ENCODE assay signal across 14 cellular contexts in genomic region chr12:12870454-12870853, GRCh38. TPM values are rescaled to one million over a fixed set of nuclear protein-coding genes. Genes with fewer than 3 reads are reported as not detected.
A peak's percentile ranks its signal among the peaks of the same experiment; 100 is the strongest.
DNase-seq lines count a peak whose midpoint lies in the region; ATAC-seq, FAIRE-seq and TF ChIP-seq lines count a peak whose summit lies in the region.
"Had no signal": no experiment of that assay in that cellular context is flagged by ENCODE, and none has a peak within 500 bp of the region (broad histone marks: within the 10 kb centered on the region; RNA-seq: fewer than 3 reads in every experiment).

No MANE protein-coding gene starts in this region.

- no peak overlapping the region for H3K23ac ChIP-seq in mesendoderm (ENCODE audit: low read length)

- no peak overlapping the region for H3K18ac ChIP-seq in mesendoderm (ENCODE audit: low read length)

- H3K4ac ChIP-seq in mesendoderm (ENCODE audit: low read depth, low read length) = no peak overlapping the region

- no peak overlapping the region for H2BK120ac ChIP-seq in mesendoderm (ENCODE audit: low read depth, low read length)

- no peaks in the 10 kb centered on the region for H3K79me1 ChIP-seq in mesendoderm (ENCODE audit: low read length)

- H3K9ac ChIP-seq in mesendoderm (ENCODE audit: low read length) = no peak overlapping the region

- H3K56ac ChIP-seq in mesendoderm (ENCODE audit: low read length) = peak overlapping the region; percentile 10

- no peak overlapping the region for H4K5ac ChIP-seq in mesendoderm (ENCODE audit: low read length)

- H3K4me1 ChIP-seq in mesendoderm (ENCODE audit: control insufficient read depth, low read depth, low read length) (peaks cover 12% of the 10 kb centered on the region), pancreas (no peaks in the 10 kb centered on the region), thyroid gland (no peaks in the 10 kb centered on the region)
- H3K4me1 ChIP-seq: left ventricle myocardium inferior had no signal

- no peak overlapping the region for H2AK5ac ChIP-seq in mesendoderm (ENCODE audit: low read length)

- no CpG with 5 or more reads among the region's 7 CpGs for WGBS in mesendoderm (ENCODE audit: extremely low coverage, insufficient coverage, low lambda C conversion rate)
- 93 to 97% methylated on average over 7 of the region's 7 CpGs for WGBS in pancreas, 2 donors
- WGBS in thyroid gland, 2 donors = 89 to 90% methylated on average over 7 of the region's 7 CpGs

- H3K27me3 ChIP-seq in mesendoderm (ENCODE audit: insufficient read depth, low read length, poor library complexity) (no peaks in the 10 kb centered on the region), pancreas (no peaks in the 10 kb centered on the region), thyroid gland (no peaks in the 10 kb centered on the region)
- H3K27me3 ChIP-seq: upper lobe of right lung had no signal

- H3K4me3 ChIP-seq in AG10803 (ENCODE audit: low read length) (no peak overlapping the region), cardiac fibroblast (replicated peaks in 1 of 2; ENCODE audit: low read depth in 2 of 2, low read length in 2 of 2) (no peak overlapping the region), mesendoderm (ENCODE audit: low read length) (no peak overlapping the region), pancreas (no peak overlapping the region), thyroid gland (replicated peaks in 1 of 3) (no peak overlapping the region)
- H3K4me3 ChIP-seq: left ventricle myocardium inferior, upper lobe of right lung had no signal

- intact Hi-C loops in pancreas (cut with DNase I) = no loop called here
- intact Hi-C loops in thyroid gland (cut with DNase I) = no loop called here

- H2BK15ac ChIP-seq in mesendoderm (replicated peaks; ENCODE audit: low read depth) = no peak overlapping the region

- H2BK5ac ChIP-seq in mesendoderm (ENCODE audit: low read length) = no peak overlapping the region

- no peak for TF ChIP-seq POLR2A in thyroid gland (IDR thresholded peaks at IDR 0.05)

- no peak overlapping the region for H3K4me2 ChIP-seq in mesendoderm (ENCODE audit: low read length)

- H3K9me3 ChIP-seq in pancreas (no peaks in the 10 kb centered on the region), thyroid gland (no peaks in the 10 kb centered on the region)
- H3K9me3 ChIP-seq: left ventricle myocardium inferior, upper lobe of right lung had no signal

- H3K36me3 ChIP-seq in mesendoderm (ENCODE audit: control insufficient read depth, insufficient read depth, low read length) (no peaks in the 10 kb centered on the region), pancreas (no peaks in the 10 kb centered on the region), thyroid gland (no peaks in the 10 kb centered on the region)
- H3K36me3 ChIP-seq: left ventricle myocardium inferior, upper lobe of right lung had no signal

- DNase-seq in AG10803 (ENCODE audit: low read depth) (peak; percentile 98), LoVo (ENCODE audit: low spot score) (peak; percentile 97), cardiac fibroblast (ENCODE audit: low read depth in 2 of 2) (peak; percentile 83 to 98), mesendoderm (peak; percentile 64), pancreas (no peak), NCI-H524 (lab: John Stamatoyannopoulos, UW) (no peak), thyroid gland (no peak)
- DNase-seq in stimulated activated CD4-positive, alpha-beta T cell treated with anti-CD3 and anti-CD28 coated beads, Interleukin-4, amount 100 ng/mL, for 1 hour = no peak
- DNase-seq: activated CD4-positive, alpha-beta T cell treated with anti-CD3 and anti-CD28 coated beads for 4 hours; left ventricle myocardium inferior; NCI-H510A; SIG-M5; upper lobe of right lung had no signal

- no peak for FAIRE-seq in pancreas (lab: Jason Lieb, UNC)
- FAIRE-seq: endometrium had no signal

- no peak for TF ChIP-seq CTCF in AG10803 (conservative IDR thresholded peaks at IDR 0.05; ENCODE audit: low read length)
- no peak for TF ChIP-seq CTCF in cardiac fibroblast (IDR thresholded peaks at IDR 0.05; ENCODE audit: low read depth, low read length)
- TF ChIP-seq CTCF in pancreas (IDR thresholded peaks at IDR 0.05) = no peak
- no peak for TF ChIP-seq CTCF in thyroid gland (IDR thresholded peaks at IDR 0.05)

- H3K27ac ChIP-seq in mesendoderm (ENCODE audit: low read depth, low read length) (no peak overlapping the region), pancreas (no peak overlapping the region), thyroid gland (no peak overlapping the region)
- H3K27ac ChIP-seq: left ventricle myocardium inferior, upper lobe of right lung had no signal

- no peak for ATAC-seq in pancreas
- ATAC-seq: upper lobe of right lung had no signal

- no peaks in the 10 kb centered on the region for H3K79me2 ChIP-seq in mesendoderm (ENCODE audit: control insufficient read depth, insufficient read depth, low read length)

- H4K8ac ChIP-seq in mesendoderm (ENCODE audit: low read depth, low read length) = no peak overlapping the region

RNA-seq across cellular contexts. Expression of gene GPRC5A, which starts 20.9 kb away (rescaled TPM):
- polyA plus RNA-seq in mesendoderm (2013, experiment 1 of 2) = 0.59 TPM
- polyA plus RNA-seq in mesendoderm (2013, experiment 2 of 2) = 0.52 TPM
- 10 to 100 TPM in 1 of 6 donors, 1 to 10 TPM in 5; 1.9 to 11.0 (median 3.6) TPM for total RNA-seq in pancreas
- 1 to 10 TPM in 1 of 2 donors, under 1 TPM in 1; 0.96 to 1.1 TPM for polyA plus RNA-seq in pancreas
- 100 to 1,000 TPM; 107 to 207 (median 128) TPM for total RNA-seq in thyroid gland

RNA-seq across cellular contexts. Expression of gene DDX47, which starts 57.3 kb away (rescaled TPM):
- 76.8 TPM for polyA plus RNA-seq in mesendoderm (2013, experiment 1 of 2)
- 77.5 TPM for polyA plus RNA-seq in mesendoderm (2013, experiment 2 of 2)
- total RNA-seq in pancreas (10 to 100 TPM; 21.6 to 29.1 (median 26.2) TPM), thyroid gland (10 to 100 TPM; 75.5 to 94.2 (median 81.8) TPM)
- polyA plus RNA-seq in pancreas = 10 to 100 TPM; 17.9 to 34.5 TPM

Comparison
In these comparisons a context has a peak if more than half of its experiments do, and no peak if none do; other contexts are left out.
1. DNase-seq: peak in AG10803 (single experiment), LoVo (single experiment), cardiac fibroblast (2 of 2) and mesendoderm (single experiment); none in stimulated activated CD4-positive, alpha-beta T cell treated with anti-CD3 and anti-CD28 coated beads, Interleukin-4, amount 100 ng/mL, for 1 hour (single experiment), pancreas (0 of 6), NCI-H524 (0 of 2) and thyroid gland (0 of 2).
2. RNA of gene GPRC5A, which starts 20.9 kb away (total RNA-seq): 107 to 207 TPM in thyroid gland; 1.9 to 11.0 TPM in pancreas; every median in the first group is over 4 times any median in the second.